In genomic region chr2:58107803-58108710, GRCh38 we compare ENCODE assay signal across 9 cellular contexts.
DNase-seq lines count a peak whose midpoint lies in the region; ATAC-seq, FAIRE-seq and TF ChIP-seq lines count a peak whose summit lies in the region.
"Had no signal": no experiment of that assay in that cellular context is flagged by ENCODE, and none has a peak within 500 bp of the region (broad histone marks: within the 10 kb centered on the region; RNA-seq: fewer than 3 reads in every experiment).

No MANE protein-coding gene starts in this region.

- in situ Hi-C loops in GM13976 (cut with MboI; ENCODE audit: low sequenced_read_pairs, unreplicated experiment): no loop called here

- no peaks in the 10 kb centered on the region for H3F3A ChIP-seq in neural progenitor cell (ENCODE audit: low read depth)

- FAIRE-seq in A549 (lab: Jason Lieb, UNC) (peak; percentile 99), keratinocyte (lab: Jason Lieb, UNC) (peak; percentile 81)

- 2% methylated on average over 10 of the region's 10 CpGs for WGBS in A549 (ENCODE audit: missing lambda C conversion rate)

- H3K27me3 Mint-ChIP-seq in neural progenitor cell (ENCODE audit: insufficient read depth, low read depth): no peaks in the 10 kb centered on the region
- H3K27me3 Mint-ChIP-seq: naive B cell had no signal

- H3K36me3 ChIP-seq in keratinocyte (ENCODE audit: control insufficient read depth in 2 of 2, extremely low read depth in 1 of 2, insufficient read depth in 2 of 2, low read length in 2 of 2) (peaks cover 0 to 5% of the 10 kb centered on the region in 2 experiments), neural progenitor cell (no peaks in the 10 kb centered on the region)

- DNase-seq in A549 (ENCODE audit: low read depth in 1 of 2, low spot score in 1 of 2): peak; percentile 38 to 96
- DNase-seq in keratinocyte (ENCODE audit: low read depth, low spot score): peak; percentile 57
- no peak for DNase-seq in neural progenitor cell (ENCODE audit: low spot score)
- DNase-seq in NCI-H2107 treated with DMSO at 0.1 percent for 48 hours (lab: John Stamatoyannopoulos, UW; ENCODE audit: unreplicated experiment): no peak
- no peak for DNase-seq in GM13976 (ENCODE audit: low spot score)
- no peak for DNase-seq in middle frontal gyrus (ENCODE audit: extremely low spot score, low spot score)
- DNase-seq: naive B cell had no signal

- peak overlapping the region; percentile 83 for H2AFZ ChIP-seq in keratinocyte (ENCODE audit: control insufficient read depth, low read length)
- no peak overlapping the region for H2AFZ ChIP-seq in neural progenitor cell (replicated peaks)

- no peaks in the 10 kb centered on the region for H3K9me1 ChIP-seq in keratinocyte (ENCODE audit: control insufficient read depth, extremely low read depth, insufficient read depth, low read length)

- peaks cover 78% of the 10 kb centered on the region for H3K4me1 ChIP-seq in A549
- peaks cover 28% of the 10 kb centered on the region for H3K4me1 ChIP-seq in keratinocyte (ENCODE audit: control insufficient read depth, extremely low read depth, insufficient read depth, low read length)
- peaks cover 6% of the 10 kb centered on the region for H3K4me1 ChIP-seq in neural progenitor cell

- no peaks in the 10 kb centered on the region for H3K36me3 Mint-ChIP-seq in neural progenitor cell

- H3K27me3 ChIP-seq in keratinocyte (ENCODE audit: control insufficient read depth, extremely low read depth, insufficient read depth, low read length): no peaks in the 10 kb centered on the region
- H3K27me3 ChIP-seq in neural progenitor cell: no peaks in the 10 kb centered on the region

- H3K9me3 ChIP-seq in A549: peaks cover 7% of the 10 kb centered on the region; the same call in 1 of the 3 replicates
- no peaks in the 10 kb centered on the region for H3K9me3 ChIP-seq in keratinocyte (ENCODE audit: control insufficient read depth, low read depth, low read length)
- H3K9me3 ChIP-seq in neural progenitor cell (ENCODE audit: low read depth): no peaks in the 10 kb centered on the region

- H3K4me1 Mint-ChIP-seq in neural progenitor cell: peaks cover 7% of the 10 kb centered on the region

- dilution Hi-C loops in keratinocyte (cut with MboI; ENCODE audit: extremely low pct_ligation_motif_present, low sequenced_read_pairs): no loop called here

- no peak overlapping the region for H3K4me3 Mint-ChIP-seq in neural progenitor cell
- H3K4me3 Mint-ChIP-seq: naive B cell had no signal

- no peak for TF ChIP-seq POLR2A in A549 (IDR thresholded peaks at IDR 0.05; ENCODE audit: low read length)

- H3K27ac ChIP-seq in A549 (peak overlapping the region; percentile 87 to 90), keratinocyte (ENCODE audit: control insufficient read depth, insufficient read depth, low read length) (peak overlapping the region; percentile 86), neural progenitor cell (no peak overlapping the region)

- peak overlapping the region; percentile 8; the same call in 1 of the 3 replicates for H3K4me3 ChIP-seq in A549
- peak overlapping the region; percentile 51 for H3K4me3 ChIP-seq in WI38 (ENCODE audit: low read depth, low read length)
- H3K4me3 ChIP-seq in keratinocyte (ENCODE audit: control insufficient read depth in 2 of 3, extremely low read depth in 1 of 3, insufficient read depth in 2 of 3, low read depth in 1 of 3, low read length in 3 of 3): no peak overlapping the region
- no peak overlapping the region for H3K4me3 ChIP-seq in neural progenitor cell

- no peaks in the 10 kb centered on the region for H4K20me1 ChIP-seq in keratinocyte (ENCODE audit: control insufficient read depth, extremely low read depth, insufficient read depth, low read length)
- no peaks in the 10 kb centered on the region for H4K20me1 ChIP-seq in neural progenitor cell (ENCODE audit: low read depth)

- POLR2A ChIA-PET in A549 (lab: Yijun Ruan, JAX): interaction anchor here (0.7 to 2.3 kb wide), 4 partner anchors 9 to 226 kb away, joined by 3 to 14 read pairs (median 4); partner anchors contain the start of gene VRK2

- ATAC-seq in A549 (peak; percentile 86 to 87), HG02610 (IDR thresholded peaks at IDR 0.05; ENCODE audit: unreplicated experiment) (peak; percentile 41)

- H3K9ac ChIP-seq in keratinocyte (ENCODE audit: control insufficient read depth, extremely low read depth, insufficient read depth, low read length): peak overlapping the region; percentile 51
- no peak overlapping the region for H3K9ac ChIP-seq in neural progenitor cell

- H3K9me3 Mint-ChIP-seq in neural progenitor cell: peaks cover 2% of the 10 kb centered on the region

- no peak overlapping the region for H3K27ac Mint-ChIP-seq in neural progenitor cell

- CTCF ChIA-PET in A549 (lab: Yijun Ruan, JAX): interaction anchor here (0.9 to 1.8 kb wide), 3 partner anchors 9 to 203 kb away, joined by 3 to 5 read pairs (median 5); no protein-coding TSS in a partner anchor

- H3K4me2 ChIP-seq in A549 (peak overlapping the region; percentile 77), keratinocyte (ENCODE audit: control insufficient read depth, extremely low read depth, insufficient read depth, low read depth, low read length) (peak overlapping the region; percentile 78), neural progenitor cell (no peak overlapping the region)

- peak; percentile 96; a peak in 3 of 5 replicates for TF ChIP-seq EP300 in A549 (IDR thresholded peaks at IDR 0.05)

- TF ChIP-seq CTCF in A549 (IDR thresholded peaks at IDR 0.05) (no peak), WI38 (IDR thresholded peaks at IDR 0.05; ENCODE audit: low read depth, low read length) (no peak), keratinocyte (optimal IDR thresholded peaks at IDR 0.05 in 1 of 3, IDR thresholded peaks at IDR 0.05 in 1 of 3, conservative IDR thresholded peaks at IDR 0.05 in 1 of 3; ENCODE audit: extremely low read depth in 1 of 3, insufficient read depth in 2 of 3, low read length in 3 of 3) (no peak), neural progenitor cell (IDR thresholded peaks at IDR 0.05) (no peak), GM13976 (IDR thresholded peaks at IDR 0.05; ENCODE audit: borderline replicate concordance, control extremely low read depth, extremely low read depth, insufficient read depth, missing control alignments) (no peak)

- peak in 1 of 2 experiments; percentile 58; a peak in 4 of 5 replicates for TF ChIP-seq RAD21 in A549 (conservative IDR thresholded peaks at IDR 0.05 in 1 of 2, IDR thresholded peaks at IDR 0.05 in 1 of 2)

- H3K79me2 ChIP-seq in keratinocyte (ENCODE audit: control insufficient read depth, insufficient read depth, low read length) (peaks cover 3% of the 10 kb centered on the region), neural progenitor cell (ENCODE audit: low read depth) (no peaks in the 10 kb centered on the region)

TF ChIP-seq in A549, 52 proteins besides CTCF, POLR2A, EP300 and RAD21 (continues in another document):
- TF ChIP-seq, protein P1, sequence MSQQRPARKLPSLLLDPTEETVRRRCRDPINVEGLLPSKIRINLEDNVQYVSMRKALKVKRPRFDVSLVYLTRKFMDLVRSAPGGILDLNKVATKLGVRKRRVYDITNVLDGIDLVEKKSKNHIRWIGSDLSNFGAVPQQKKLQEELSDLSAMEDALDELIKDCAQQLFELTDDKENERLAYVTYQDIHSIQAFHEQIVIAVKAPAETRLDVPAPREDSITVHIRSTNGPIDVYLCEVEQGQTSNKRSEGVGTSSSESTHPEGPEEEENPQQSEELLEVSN (IDR thresholded peaks at IDR 0.05; ENCODE audit: borderline replicate concordance, low read depth): 0 out of 2 replicates have a peak, but pooled peaks have one; percentile 51
- TF ChIP-seq TP53 (CRISPR knock-in tag; IDR thresholded peaks at IDR 0.05) (peak; percentile 37; the same call in 1 of the 2 replicates), SMC3 (IDR thresholded peaks at IDR 0.05) (peak; percentile 5; the same call in 2 of the 3 replicates), CBX2 (IDR thresholded peaks at IDR 0.05; ENCODE audit: borderline replicate concordance, low read depth) (no peak), PBX3 (IDR thresholded peaks at IDR 0.05) (peak; percentile 38; the same call in 1 of the 2 replicates), CHD2 (IDR thresholded peaks at IDR 0.05; ENCODE audit: low read length, partially characterized antibody) (no peak), MYC (IDR thresholded peaks at IDR 0.05; ENCODE audit: borderline replicate concordance, low read length) (no peak), PHF8 (IDR thresholded peaks at IDR 0.05; ENCODE audit: borderline replicate concordance, low read depth) (no peak), NPAS2 (CRISPR knock-in tag; IDR thresholded peaks at IDR 0.05; ENCODE audit: borderline replicate concordance) (no peak), TFCP2L1 (CRISPR knock-in tag; IDR thresholded peaks at IDR 0.05) (peak; percentile 68; the same call in 1 of the 2 replicates), MAZ (IDR thresholded peaks at IDR 0.05; ENCODE audit: borderline replicate concordance, low read depth, low read length) (no peak)
- TF ChIP-seq, protein P2, sequence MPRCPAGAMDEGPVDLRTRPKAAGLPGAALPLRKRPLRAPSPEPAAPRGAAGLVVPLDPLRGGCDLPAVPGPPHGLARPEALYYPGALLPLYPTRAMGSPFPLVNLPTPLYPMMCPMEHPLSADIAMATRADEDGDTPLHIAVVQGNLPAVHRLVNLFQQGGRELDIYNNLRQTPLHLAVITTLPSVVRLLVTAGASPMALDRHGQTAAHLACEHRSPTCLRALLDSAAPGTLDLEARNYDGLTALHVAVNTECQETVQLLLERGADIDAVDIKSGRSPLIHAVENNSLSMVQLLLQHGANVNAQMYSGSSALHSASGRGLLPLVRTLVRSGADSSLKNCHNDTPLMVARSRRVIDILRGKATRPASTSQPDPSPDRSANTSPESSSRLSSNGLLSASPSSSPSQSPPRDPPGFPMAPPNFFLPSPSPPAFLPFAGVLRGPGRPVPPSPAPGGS (IDR thresholded peaks at IDR 0.05): peak; percentile 89; the same call in 1 of the 3 replicates
- TF ChIP-seq, protein P3, sequence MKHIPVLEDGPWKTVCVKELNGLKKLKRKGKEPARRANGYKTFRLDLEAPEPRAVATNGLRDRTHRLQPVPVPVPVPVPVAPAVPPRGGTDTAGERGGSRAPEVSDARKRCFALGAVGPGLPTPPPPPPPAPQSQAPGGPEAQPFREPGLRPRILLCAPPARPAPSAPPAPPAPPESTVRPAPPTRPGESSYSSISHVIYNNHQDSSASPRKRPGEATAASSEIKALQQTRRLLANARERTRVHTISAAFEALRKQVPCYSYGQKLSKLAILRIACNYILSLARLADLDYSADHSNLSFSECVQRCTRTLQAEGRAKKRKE (CRISPR knock-in tag; IDR thresholded peaks at IDR 0.05; ENCODE audit: low read depth): peak; percentile 55; the same call in 1 of the 2 replicates

Comparison
In these comparisons a context has a peak if more than half of its experiments do, and no peak if none do; other contexts are left out.
1. DNase-seq: peak in A549 (2 of 2) and keratinocyte (single experiment); none in neural progenitor cell (single experiment), NCI-H2107 treated with DMSO at 0.1 percent for 48 hours (single experiment), GM13976 (single experiment) and middle frontal gyrus (single experiment).
2. H3K4me3 ChIP-seq: peak in A549 (single experiment) and WI38 (single experiment); none in keratinocyte (0 of 3) and neural progenitor cell (single experiment).